ENCODE assay signal across 9 cellular contexts in the genomic region with DNA sequence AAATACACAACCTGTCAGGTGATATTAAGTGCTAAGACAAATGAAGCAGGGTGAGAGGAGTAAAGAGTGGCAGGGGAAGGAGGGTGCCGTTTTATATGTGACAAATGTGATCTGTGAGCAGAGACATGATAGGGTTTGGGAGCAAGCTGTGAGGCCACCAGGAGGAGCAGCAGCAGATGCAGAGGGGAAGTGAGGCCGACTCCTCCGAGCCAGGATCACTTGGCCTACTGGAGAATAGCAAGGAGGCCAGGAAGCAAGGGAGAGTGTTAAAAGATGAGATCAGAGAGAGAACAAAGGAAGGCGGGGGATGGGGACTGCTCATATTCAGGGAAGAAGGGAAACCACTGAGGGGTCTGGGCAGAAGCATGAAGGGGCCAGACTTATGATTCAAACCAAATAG.
A peak's percentile ranks its signal among the peaks of the same experiment; 100 is the strongest.
DNase-seq lines count a peak whose midpoint lies in the region; ATAC-seq and TF ChIP-seq lines count a peak whose summit lies in the region.
"Had no signal": no experiment of that assay in that cellular context is flagged by ENCODE, and none has a peak within 500 bp of the region (broad histone marks: within the 10 kb centered on the region; RNA-seq: fewer than 3 reads in every experiment).

No MANE protein-coding gene starts in this region.

- no peak for ATAC-seq in esophagus mucosa

- H3K27me3 ChIP-seq in BJ (ENCODE audit: control insufficient read depth, insufficient read depth, low read length): no peaks in the 10 kb centered on the region

- no peak overlapping the region for H3K4me3 ChIP-seq in BJ (ENCODE audit: low read depth, low read length)
- no peak overlapping the region for H3K4me3 ChIP-seq in astrocyte of the cerebellum (ENCODE audit: low read depth, low read length)
- H3K4me3 ChIP-seq: SK-N-MC had no signal

- no peaks in the 10 kb centered on the region; the same call in none of the 2 replicates for H3K36me3 ChIP-seq in BJ (ENCODE audit: control insufficient read depth, insufficient read depth, low read length)

- CTCF ChIA-PET in BJ (lab: Yijun Ruan, JAX): interaction anchor here (0.9 to 1.6 kb wide), 2 partner anchors 140 to 148 kb away, joined by 3 to 4 read pairs; no protein-coding TSS in a partner anchor

- DNase-seq in BJ (ENCODE audit: low read depth) (no peak), Kasumi-1 (lab: John Stamatoyannopoulos, UW) (peak; percentile 64 to 76), astrocyte of the cerebellum (ENCODE audit: low read depth) (peak; percentile 55), left kidney (ENCODE audit: low read depth, low spot score) (peak; percentile 74), DMS114 treated with DMSO at 0.1 percent for 48 hours (lab: John Stamatoyannopoulos, UW; ENCODE audit: unreplicated experiment) (no peak), NCI-H446 (lab: John Stamatoyannopoulos, UW) (no peak), GM10266 (ENCODE audit: extremely low spot score) (no peak)

- POLR2A ChIA-PET in BJ (lab: Charles Lee): no interaction called here

- in situ Hi-C loops in astrocyte of the cerebellum (cut with HindIII; ENCODE audit: low sequenced_read_pairs): no loop called here

- TF ChIP-seq CTCF in BJ (IDR thresholded peaks at IDR 0.05; ENCODE audit: insufficient read depth, low read depth, low read length) (peak; percentile 56), astrocyte of the cerebellum (IDR thresholded peaks at IDR 0.05; ENCODE audit: low read depth, low read length, missing control alignments) (peak; percentile 68), GM10266 (IDR thresholded peaks at IDR 0.05; ENCODE audit: control insufficient read depth, insufficient read depth, low read depth, missing control alignments) (no peak)

Comparison
In these comparisons a context has a peak if more than half of its experiments do, and no peak if none do; other contexts are left out.
1. DNase-seq: peak in Kasumi-1 (2 of 2), astrocyte of the cerebellum (single experiment) and left kidney (single experiment); none in BJ (single experiment), DMS114 treated with DMSO at 0.1 percent for 48 hours (single experiment), NCI-H446 (0 of 2) and GM10266 (single experiment).